Comparison of ENCODE assay signal across 8 cellular contexts in genomic region chr13:44435142-44435982, GRCh38.
DNase-seq lines count a peak whose midpoint lies in the region; ATAC-seq, FAIRE-seq and TF ChIP-seq lines count a peak whose summit lies in the region.

No MANE protein-coding gene starts in this region.

- intact Hi-C loops in breast epithelium (cut with DNase I; ENCODE audit: low total_unique reads) = no loop called here
- intact Hi-C loops in sciatic nerve (cut with DNase I) = loop anchor here (10.0 kb wide), 2 partner anchors 391 to 531 kb away; no protein-coding TSS in a partner anchor

- H3K27me3 ChIP-seq in WERI-Rb-1 (ENCODE audit: insufficient read depth, low read depth, severe bottlenecking) (no peaks in the 10 kb centered on the region), breast epithelium (no peaks in the 10 kb centered on the region)

- FAIRE-seq in GM12892 (lab: Jason Lieb, UNC) = peak; percentile 67

- H3K4me1 ChIP-seq in breast epithelium = no peaks in the 10 kb centered on the region

- TF ChIP-seq POLR2A in GM12892 (IDR thresholded peaks at IDR 0.05; ENCODE audit: low read depth, low read length) (no peak), breast epithelium (IDR thresholded peaks at IDR 0.05) (peak; percentile 81)

- TF ChIP-seq CTCF in WERI-Rb-1 (IDR thresholded peaks at IDR 0.05; ENCODE audit: low read depth, low read length) (no peak), breast epithelium (IDR thresholded peaks at IDR 0.05) (peak in 1 of 3 donors; percentile 8)

- H3K36me3 ChIP-seq in WERI-Rb-1 (peaks cover 22% of the 10 kb centered on the region), breast epithelium (no peaks in the 10 kb centered on the region)

- ATAC-seq in HG03103 (IDR thresholded peaks at IDR 0.05; ENCODE audit: low read depth, unreplicated experiment) (peak; percentile 74), sciatic nerve (peak; percentile 88), HG02840 (IDR thresholded peaks at IDR 0.05; ENCODE audit: low FRiP score, unreplicated experiment) (no peak)

- DNase-seq in GM12892 (ENCODE audit: insufficient read length) (peak; percentile 36), NCI-H2227 (lab: John Stamatoyannopoulos, UW; ENCODE audit: unreplicated experiment) (peak; percentile 94), WERI-Rb-1 (peak; percentile 99), breast epithelium (ENCODE audit: low spot score in 2 of 2) (peak; percentile 98 to 99), sciatic nerve (ENCODE audit: low spot score) (peak; percentile 97)

- H3K27ac ChIP-seq in WERI-Rb-1 (peak overlapping the region; percentile 97), breast epithelium (peak overlapping the region; percentile 98 to 99)

- no peaks in the 10 kb centered on the region for H3K9me3 ChIP-seq in WERI-Rb-1 (ENCODE audit: severe bottlenecking)
- H3K9me3 ChIP-seq in breast epithelium = no peaks in the 10 kb centered on the region

- H3K4me3 ChIP-seq in WERI-Rb-1 (ENCODE audit: low read depth, low read length) (peak overlapping the region; percentile 66), breast epithelium (peak overlapping the region; percentile 58 to 84 (median 81)), iPS-11a (ENCODE audit: low read depth, low read length) (peak overlapping the region; percentile 92)

Comparison
In these comparisons a context has a peak if more than half of its experiments do, and no peak if none do; other contexts are left out.
1. DNase-seq: peak in every context shown above with its lines; median percentile 99 in WERI-Rb-1; 98 in breast epithelium; 97 in sciatic nerve; 94 in NCI-H2227; 36 in GM12892.